Comparison of ENCODE assay signal across 9 cellular contexts in genomic region chr11:100932474-100933100, GRCh38.
DNase-seq lines count a peak whose midpoint lies in the region; ATAC-seq and TF ChIP-seq lines count a peak whose summit lies in the region.
"Had no signal": no experiment of that assay in that cellular context is flagged by ENCODE, and none has a peak within 500 bp of the region (broad histone marks: within the 10 kb centered on the region; RNA-seq: fewer than 3 reads in every experiment).

No MANE protein-coding gene starts in this region.

- peak; percentile 51 for ATAC-seq in GM21360 (IDR thresholded peaks at IDR 0.05; ENCODE audit: unreplicated experiment)

- H3K4me3 ChIP-seq in BJ (ENCODE audit: low read depth, low read length) (no peak overlapping the region), astrocyte of the spinal cord (ENCODE audit: low read depth, low read length) (no peak overlapping the region)
- no peak overlapping the region for H3K4me3 ChIP-seq in effector memory CD4-positive, alpha-beta T cell (ENCODE audit: insufficient read depth, low read depth, low read length, poor library complexity, severe bottlenecking)
- H3K4me3 ChIP-seq: lung had no signal

- CTCF ChIA-PET in BJ (lab: Yijun Ruan, JAX): interaction anchor here (0.8 to 2.7 kb wide), 5 partner anchors 249 to 356 kb away, joined by 3 to 17 read pairs (median 5); no protein-coding TSS in a partner anchor

- no peaks in the 10 kb centered on the region for H3K4me1 ChIP-seq in effector memory CD4-positive, alpha-beta T cell (ENCODE audit: control insufficient read depth, insufficient read depth, low read length, poor library complexity, severe bottlenecking)

- no peak overlapping the region for H3K27ac ChIP-seq in effector memory CD4-positive, alpha-beta T cell (ENCODE audit: insufficient read depth, low read length, poor library complexity, severe bottlenecking)

- POLR2A ChIA-PET in BJ (lab: Charles Lee): no interaction called here

- DNase-seq in BJ (ENCODE audit: low read depth): no peak
- DNase-seq in NAMALWA (ENCODE audit: low spot score): peak; percentile 78
- DNase-seq in astrocyte of the spinal cord (ENCODE audit: low read depth, low spot score): peak; percentile 56
- peak; percentile 25 to 42 for DNase-seq in lung microvascular endothelial cell (ENCODE audit: low read depth in 2 of 2)
- no peak for DNase-seq in effector memory CD4-positive, alpha-beta T cell
- DNase-seq in cerebellar nuclear complex (lab: John Stamatoyannopoulos, UW): no peak
- no peak for DNase-seq in activated CD4-positive, alpha-beta T cell treated with anti-CD3 and anti-CD28 coated beads for 1 hour

- no peaks in the 10 kb centered on the region for H3K36me3 ChIP-seq in BJ (ENCODE audit: control insufficient read depth, insufficient read depth, low read length)
- H3K36me3 ChIP-seq in effector memory CD4-positive, alpha-beta T cell (ENCODE audit: control insufficient read depth, insufficient read depth, low read length): no peaks in the 10 kb centered on the region

- in situ Hi-C loops in astrocyte of the spinal cord (cut with HindIII; ENCODE audit: low sequenced_read_pairs): no loop called here

- no peaks in the 10 kb centered on the region for H3K9me3 ChIP-seq in effector memory CD4-positive, alpha-beta T cell (ENCODE audit: control insufficient read depth, low read length)

- TF ChIP-seq CTCF in BJ (IDR thresholded peaks at IDR 0.05; ENCODE audit: insufficient read depth, low read depth, low read length) (peak; percentile 56), astrocyte of the spinal cord (IDR thresholded peaks at IDR 0.05; ENCODE audit: low read depth, low read length) (peak; percentile 48)

- no peaks in the 10 kb centered on the region for H3K27me3 ChIP-seq in BJ (ENCODE audit: control insufficient read depth, insufficient read depth, low read length)
- H3K27me3 ChIP-seq in effector memory CD4-positive, alpha-beta T cell (replicated peaks; ENCODE audit: control insufficient read depth, insufficient read depth, low read length, poor library complexity, severe bottlenecking): no peaks in the 10 kb centered on the region

Comparison
In these comparisons a context has a peak if more than half of its experiments do, and no peak if none do; other contexts are left out.
1. DNase-seq: peak in NAMALWA (single experiment), astrocyte of the spinal cord (single experiment) and lung microvascular endothelial cell (2 of 2); none in BJ (single experiment), effector memory CD4-positive, alpha-beta T cell (0 of 3), cerebellar nuclear complex (0 of 2) and activated CD4-positive, alpha-beta T cell treated with anti-CD3 and anti-CD28 coated beads for 1 hour (single experiment).